ENCODE assay signal across 9 cellular contexts in genomic region chr12:30989754-30990153, GRCh38.
DNase-seq lines count a peak whose midpoint lies in the region; ATAC-seq and TF ChIP-seq lines count a peak whose summit lies in the region.
"Had no signal": no experiment of that assay in that cellular context is flagged by ENCODE, and none has a peak within 500 bp of the region (broad histone marks: within the 10 kb centered on the region; RNA-seq: fewer than 3 reads in every experiment).

No MANE protein-coding gene starts in this region.

- no peaks in the 10 kb centered on the region for H3K4me1 Mint-ChIP-seq in activated T-helper 2 cell treated with anti-CD3 and anti-CD28 coated beads, Interferon-gamma antibody, Interleukin-2, Interleukin-4, amounts not matched to agents 10 μg/mL and 5 μg/mL and 100 μg/mL, durations not matched to agents 14 hours and 24 hours and 36 hours (ENCODE audit: low read depth)
- H3K4me1 Mint-ChIP-seq: B cell had no signal

- peak; percentile 30 for TF ChIP-seq CTCF in fibroblast of villous mesenchyme (IDR thresholded peaks at IDR 0.05; ENCODE audit: insufficient read depth, low read depth, low read length)
- TF ChIP-seq CTCF in upper lobe of right lung (IDR thresholded peaks at IDR 0.05): peak; percentile 10

- H3K4me1 ChIP-seq in NT2/D1 (ENCODE audit: insufficient read depth, insufficient read length) (peaks cover 19% of the 10 kb centered on the region), upper lobe of right lung (no peaks in the 10 kb centered on the region)

- H3K27ac ChIP-seq in upper lobe of right lung: no peak overlapping the region

- intact Hi-C loops in upper lobe of right lung (cut with DNase I): loop anchor here (5.0 kb wide), 1 partner anchor 142 kb away; no protein-coding TSS in a partner anchor
- intact Hi-C loops in activated T-helper 2 cell treated with anti-CD3 and anti-CD28 coated beads, Interferon-gamma antibody, Interleukin-2, Interleukin-4, amounts not matched to agents 10 μg/mL and 5 μg/mL and 100 μg/mL, durations not matched to agents 14 hours and 24 hours and 36 hours (cut with micrococcal nuclease): no loop called here

- H3K27ac Mint-ChIP-seq in activated T-helper 2 cell treated with anti-CD3 and anti-CD28 coated beads, Interferon-gamma antibody, Interleukin-2, Interleukin-4, amounts not matched to agents 10 μg/mL and 5 μg/mL and 100 μg/mL, durations not matched to agents 14 hours and 24 hours and 36 hours: no peak overlapping the region
- H3K27ac Mint-ChIP-seq: B cell had no signal

- H3K27me3 ChIP-seq in NT2/D1 (ENCODE audit: insufficient read depth, insufficient read length) (no peaks in the 10 kb centered on the region), upper lobe of right lung (no peaks in the 10 kb centered on the region)

- no peak overlapping the region for H3K4me3 ChIP-seq in NT2/D1 (ENCODE audit: insufficient read length, low read depth)
- H3K4me3 ChIP-seq in fibroblast of villous mesenchyme (ENCODE audit: low read depth, low read length): no peak overlapping the region
- H3K4me3 ChIP-seq in upper lobe of right lung: no peak overlapping the region

- H3K4me3 Mint-ChIP-seq in activated T-helper 2 cell treated with anti-CD3 and anti-CD28 coated beads, Interferon-gamma antibody, Interleukin-2, Interleukin-4, amounts not matched to agents 10 μg/mL and 5 μg/mL and 100 μg/mL, durations not matched to agents 14 hours and 24 hours and 36 hours (ENCODE audit: low read depth): no peak overlapping the region
- H3K4me3 Mint-ChIP-seq: B cell had no signal

- DNase-seq in NCI-H2227 (lab: John Stamatoyannopoulos, UW; ENCODE audit: unreplicated experiment) (peak; percentile 29), NCI-H2227 treated with DMSO at 0.1 percent for 48 hours (lab: John Stamatoyannopoulos, UW) (no peak), NT2/D1 (ENCODE audit: low read depth, low spot score) (peak; percentile 58), fibroblast of villous mesenchyme (ENCODE audit: low read depth) (peak; percentile 10), upper lobe of right lung (no peak)
- DNase-seq in activated T-helper 2 cell treated with anti-CD3 and anti-CD28 coated beads, Interferon-gamma antibody, Interleukin-2, Interleukin-4, amounts not matched to agents 10 μg/mL and 5 μg/mL and 100 μg/mL, durations not matched to agents 14 hours and 24 hours and 36 hours (ENCODE audit: low spot score): no peak

- H3K9me3 Mint-ChIP-seq in activated T-helper 2 cell treated with anti-CD3 and anti-CD28 coated beads, Interferon-gamma antibody, Interleukin-2, Interleukin-4, amounts not matched to agents 10 μg/mL and 5 μg/mL and 100 μg/mL, durations not matched to agents 14 hours and 24 hours and 36 hours: no peaks in the 10 kb centered on the region

- no peaks in the 10 kb centered on the region for H3K9me3 ChIP-seq in NT2/D1 (ENCODE audit: insufficient read depth, low read length)
- no peaks in the 10 kb centered on the region for H3K9me3 ChIP-seq in upper lobe of right lung

- ATAC-seq in HG02759 (IDR thresholded peaks at IDR 0.05; ENCODE audit: unreplicated experiment) (peak; percentile 45), upper lobe of right lung (no peak), GM18861 (IDR thresholded peaks at IDR 0.05; ENCODE audit: unreplicated experiment) (no peak)

- peak overlapping the region; percentile 1 for H3K9ac ChIP-seq in NT2/D1 (ENCODE audit: insufficient read length, low read depth)

- no peaks in the 10 kb centered on the region for H3K36me3 Mint-ChIP-seq in activated T-helper 2 cell treated with anti-CD3 and anti-CD28 coated beads, Interferon-gamma antibody, Interleukin-2, Interleukin-4, amounts not matched to agents 10 μg/mL and 5 μg/mL and 100 μg/mL, durations not matched to agents 14 hours and 24 hours and 36 hours (ENCODE audit: low read depth)

- no peaks in the 10 kb centered on the region for H3K27me3 Mint-ChIP-seq in activated T-helper 2 cell treated with anti-CD3 and anti-CD28 coated beads, Interferon-gamma antibody, Interleukin-2, Interleukin-4, amounts not matched to agents 10 μg/mL and 5 μg/mL and 100 μg/mL, durations not matched to agents 14 hours and 24 hours and 36 hours (ENCODE audit: low read depth)
- H3K27me3 Mint-ChIP-seq: B cell had no signal

- H3K36me3 ChIP-seq in NT2/D1 (ENCODE audit: insufficient read depth, insufficient read length, low read length): no peaks in the 10 kb centered on the region
- no peaks in the 10 kb centered on the region for H3K36me3 ChIP-seq in upper lobe of right lung

Comparison
In these comparisons a context has a peak if more than half of its experiments do, and no peak if none do; other contexts are left out.
1. DNase-seq: peak in NCI-H2227 (single experiment), NT2/D1 (single experiment) and fibroblast of villous mesenchyme (single experiment); none in NCI-H2227 treated with DMSO at 0.1 percent for 48 hours (single experiment), upper lobe of right lung (single experiment) and activated T-helper 2 cell treated with anti-CD3 and anti-CD28 coated beads, Interferon-gamma antibody, Interleukin-2, Interleukin-4, amounts not matched to agents 10 μg/mL and 5 μg/mL and 100 μg/mL, durations not matched to agents 14 hours and 24 hours and 36 hours (single experiment).